In genomic region chr5:138656916-138657315, GRCh38 we compare ENCODE assay signal across 21 cellular contexts.
DNase-seq lines count a peak whose midpoint lies in the region; ATAC-seq lines count a peak whose summit lies in the region.
"Had no signal": no experiment of that assay in that cellular context is flagged by ENCODE, and none has a peak within 500 bp of the region (broad histone marks: within the 10 kb centered on the region; RNA-seq: fewer than 3 reads in every experiment).

No MANE protein-coding gene starts in this region.

- 75% methylated on average over 4 of the region's 4 CpGs for WGBS in right cardiac atrium

- ATAC-seq in right cardiac atrium (no peak), Right ventricle myocardium superior (ENCODE audit: poor library complexity) (no peak), HG02642 (IDR thresholded peaks at IDR 0.05; ENCODE audit: poor library complexity, unreplicated experiment) (no peak), esophagus mucosa (no peak)
- ATAC-seq: HCT116 had no signal

- H3K4me1 Mint-ChIP-seq in activated CD4-positive, alpha-beta T cell treated with anti-CD3 and anti-CD28 coated beads, Interleukin-2, amount 10 ng/mL, durations not matched to agents 24 days and 14 days, result peaks cover 14% of the 10 kb centered on the region

- peak overlapping the region; percentile 32 for H3K27ac Mint-ChIP-seq in activated CD4-positive, alpha-beta T cell treated with anti-CD3 and anti-CD28 coated beads, Interleukin-2, amount 10 ng/mL, durations not matched to agents 24 days and 14 days

- H3K9me3 Mint-ChIP-seq in activated CD4-positive, alpha-beta T cell treated with anti-CD3 and anti-CD28 coated beads, Interleukin-2, amount 10 ng/mL, durations not matched to agents 24 days and 14 days, result no peaks in the 10 kb centered on the region

- DNase-seq in activated CD4-positive, alpha-beta T cell treated with anti-CD3 and anti-CD28 coated beads, Interleukin-2, amount 10 ng/mL, durations not matched to agents 24 days and 14 days, result no peak
- DNase-seq in activated CD4-positive, alpha-beta T cell treated with anti-CD3 and anti-CD28 coated beads for 48 hours, result no peak
- no peak for DNase-seq in right cardiac atrium
- no peak for DNase-seq in Right ventricle myocardium superior
- DNase-seq in SKM-1 (lab: John Stamatoyannopoulos, UW; ENCODE audit: unreplicated experiment), result no peak
- DNase-seq: AML-193, DMS79 treated with DMSO at 0.1 percent for 48 hours, GOT3, KBM-7, NCI-H1105 treated with DMSO at 0.1 percent for 48 hours, NCI-H1694 treated with DMSO at 0.1 percent for 48 hours, NCI-H2107, NCI-H510A treated with DMSO at 0.1 percent for 48 hours, NCI-H82, OCI-M1 had no signal

- no peaks in the 10 kb centered on the region for H3K36me3 ChIP-seq in rectal smooth muscle tissue (ENCODE audit: control insufficient read depth, insufficient read depth, low read length)

- peaks cover 4% of the 10 kb centered on the region for H3K36me3 Mint-ChIP-seq in activated CD4-positive, alpha-beta T cell treated with anti-CD3 and anti-CD28 coated beads, Interleukin-2, amount 10 ng/mL, durations not matched to agents 24 days and 14 days (ENCODE audit: low read depth)
- H3K36me3 Mint-ChIP-seq: CD14-positive monocyte had no signal

- no peak overlapping the region for H3K4me3 ChIP-seq in right cardiac atrium (ENCODE audit: low read length)
- no peak overlapping the region for H3K4me3 ChIP-seq in rectal smooth muscle tissue (ENCODE audit: low read length)

- no peak overlapping the region for H3K9ac ChIP-seq in rectal smooth muscle tissue (ENCODE audit: low read length)

- H3K27me3 ChIP-seq in right cardiac atrium (ENCODE audit: control insufficient read depth, insufficient read depth) (no peaks in the 10 kb centered on the region), rectal smooth muscle tissue (ENCODE audit: control insufficient read depth, insufficient read depth, low read length) (no peaks in the 10 kb centered on the region)

- H3K4me1 ChIP-seq in right cardiac atrium (ENCODE audit: control insufficient read depth, insufficient read depth, low read length) (no peaks in the 10 kb centered on the region), rectal smooth muscle tissue (ENCODE audit: control insufficient read depth, insufficient read depth, low read length) (peaks cover 7% of the 10 kb centered on the region)

- intact Hi-C loops in activated CD4-positive, alpha-beta T cell treated with anti-CD3 and anti-CD28 coated beads, Interleukin-2, amount 10 ng/mL, durations not matched to agents 24 days and 14 days (cut with micrococcal nuclease), result no loop called here
- intact Hi-C loops in right cardiac atrium (cut with DNase I) (no loop called here), Right ventricle myocardium superior (cut with DNase I) (no loop called here)

- H3K27ac ChIP-seq in right cardiac atrium (ENCODE audit: low read length) (peak overlapping the region; percentile 25), rectal smooth muscle tissue (ENCODE audit: low read depth, low read length) (peak overlapping the region; percentile 46)
- H3K27ac ChIP-seq: 22Rv1 had no signal

- H3K4me3 Mint-ChIP-seq in activated CD4-positive, alpha-beta T cell treated with anti-CD3 and anti-CD28 coated beads, Interleukin-2, amount 10 ng/mL, durations not matched to agents 24 days and 14 days, result no peak overlapping the region

- H3K9me3 ChIP-seq in right cardiac atrium (ENCODE audit: control insufficient read depth, low read length), result no peaks in the 10 kb centered on the region

- H3K27me3 Mint-ChIP-seq in activated CD4-positive, alpha-beta T cell treated with anti-CD3 and anti-CD28 coated beads, Interleukin-2, amount 10 ng/mL, durations not matched to agents 24 days and 14 days, result peaks cover 89% of the 10 kb centered on the region
